ENCODE assay signal across 1 cellular context in the genomic region with DNA sequence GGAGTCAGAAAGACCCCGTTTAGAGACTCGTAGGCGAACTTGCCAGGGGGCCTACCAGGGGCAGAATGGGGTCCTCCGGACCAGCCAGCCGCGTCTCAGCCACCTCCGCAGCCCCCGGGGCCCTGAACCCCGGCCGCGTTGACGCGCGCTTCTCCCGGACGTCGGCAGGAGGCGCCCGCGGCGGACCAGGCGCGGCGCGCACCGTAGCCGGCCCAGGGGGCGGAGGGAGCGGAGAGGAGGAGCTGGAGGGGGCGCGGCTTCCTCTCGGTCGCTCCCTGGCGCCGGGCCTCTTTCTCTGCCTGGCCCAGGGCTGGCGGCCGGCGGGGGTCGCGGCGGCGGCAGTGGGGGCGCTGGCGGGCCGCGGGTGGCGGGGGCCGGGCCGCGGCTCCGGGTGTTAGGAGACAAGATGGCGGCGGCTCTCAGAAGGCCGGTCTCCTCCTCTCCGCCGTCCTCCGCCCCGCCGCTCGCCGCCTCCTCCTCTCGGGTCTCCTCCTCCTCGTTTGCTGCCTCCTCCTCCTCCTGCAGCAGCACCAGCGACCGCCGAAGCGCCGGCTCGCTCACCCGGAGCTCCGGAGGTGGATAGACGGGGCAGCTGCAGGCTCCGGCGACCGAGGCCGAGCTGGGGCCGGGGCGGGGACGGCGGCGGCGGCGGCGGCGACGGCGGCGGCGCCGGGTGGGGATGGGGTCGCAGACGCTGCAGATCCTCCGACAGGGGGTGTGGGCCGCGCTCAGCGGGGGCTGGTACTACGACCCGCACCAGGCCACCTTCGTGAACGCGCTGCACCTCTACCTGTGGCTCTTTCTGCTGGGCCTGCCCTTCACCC.
TF ChIP-seq lines count a peak whose summit lies in the region.

A gene (plus strand): TSS at position 288 of the 824 bp plus-strand sequence. CDS start 392 bp downstream, at position 680.

TF ChIP-seq in HepG2, 621 proteins besides CTCF, POLR2A, EP300 and RAD21 (continued from another document and continues in another):
- TF ChIP-seq ZNF777 (CRISPR knock-in tag; IDR thresholded peaks at IDR 0.05), result no peak
- TF ChIP-seq CCDC6 (CRISPR knock-in tag; IDR thresholded peaks at IDR 0.05), result no peak
- TF ChIP-seq FOSL1 (CRISPR knock-in tag; IDR thresholded peaks at IDR 0.05; ENCODE audit: borderline replicate concordance), result no peak
- no peak for TF ChIP-seq ZNF879 (CRISPR knock-in tag; IDR thresholded peaks at IDR 0.05)
- no peak for TF ChIP-seq ZNF737 (CRISPR knock-in tag; IDR thresholded peaks at IDR 0.05; ENCODE audit: borderline replicate concordance)
- TF ChIP-seq KDM6A (CRISPR knock-in tag; IDR thresholded peaks at IDR 0.05; ENCODE audit: low read depth), result no peak
- no peak for TF ChIP-seq FOSL2 (CRISPR knock-in tag; IDR thresholded peaks at IDR 0.05)
- TF ChIP-seq ZBTB7B (CRISPR knock-in tag; IDR thresholded peaks at IDR 0.05), result no peak; the same call in 1 of the 2 replicates
- TF ChIP-seq ZNF496 (CRISPR knock-in tag; IDR thresholded peaks at IDR 0.05; ENCODE audit: insufficient replicate concordance), result no peak
- TF ChIP-seq BCL6 (CRISPR knock-in tag; IDR thresholded peaks at IDR 0.05), result no peak
- TF ChIP-seq ZSCAN31 (CRISPR knock-in tag; IDR thresholded peaks at IDR 0.05; ENCODE audit: low read depth), result no peak; the same call in 1 of the 2 replicates
- TF ChIP-seq ZFAT (CRISPR knock-in tag; conservative IDR thresholded peaks at IDR 0.05), result no peak
- peak; percentile 71; the same call in 1 of the 2 replicates for TF ChIP-seq ZNF788 (CRISPR knock-in tag; IDR thresholded peaks at IDR 0.05; ENCODE audit: borderline replicate concordance)
- TF ChIP-seq ASH2L (IDR thresholded peaks at IDR 0.05; ENCODE audit: insufficient read length, low read depth, low read length), result no peak
- TF ChIP-seq, protein P1, sequence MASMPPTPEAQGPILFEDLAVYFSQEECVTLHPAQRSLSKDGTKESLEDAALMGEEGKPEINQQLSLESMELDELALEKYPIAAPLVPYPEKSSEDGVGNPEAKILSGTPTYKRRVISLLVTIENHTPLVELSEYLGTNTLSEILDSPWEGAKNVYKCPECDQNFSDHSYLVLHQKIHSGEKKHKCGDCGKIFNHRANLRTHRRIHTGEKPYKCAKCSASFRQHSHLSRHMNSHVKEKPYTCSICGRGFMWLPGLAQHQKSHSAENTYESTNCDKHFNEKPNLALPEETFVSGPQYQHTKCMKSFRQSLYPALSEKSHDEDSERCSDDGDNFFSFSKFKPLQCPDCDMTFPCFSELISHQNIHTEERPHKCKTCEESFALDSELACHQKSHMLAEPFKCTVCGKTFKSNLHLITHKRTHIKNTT (CRISPR knock-in tag; IDR thresholded peaks at IDR 0.05), result no peak
- TF ChIP-seq TMF1 (CRISPR knock-in tag; IDR thresholded peaks at IDR 0.05; ENCODE audit: low read depth), result no peak; the same call in 1 of the 2 replicates
- TF ChIP-seq RNF2 (conservative IDR thresholded peaks at IDR 0.05; ENCODE audit: low read depth), result no peak
- TF ChIP-seq GATAD2A (CRISPR knock-in tag; IDR thresholded peaks at IDR 0.05), result no peak; the same call in 1 of the 2 replicates
- no peak for TF ChIP-seq PAWR (CRISPR knock-in tag; IDR thresholded peaks at IDR 0.05; ENCODE audit: borderline replicate concordance)
- TF ChIP-seq, protein P2, sequence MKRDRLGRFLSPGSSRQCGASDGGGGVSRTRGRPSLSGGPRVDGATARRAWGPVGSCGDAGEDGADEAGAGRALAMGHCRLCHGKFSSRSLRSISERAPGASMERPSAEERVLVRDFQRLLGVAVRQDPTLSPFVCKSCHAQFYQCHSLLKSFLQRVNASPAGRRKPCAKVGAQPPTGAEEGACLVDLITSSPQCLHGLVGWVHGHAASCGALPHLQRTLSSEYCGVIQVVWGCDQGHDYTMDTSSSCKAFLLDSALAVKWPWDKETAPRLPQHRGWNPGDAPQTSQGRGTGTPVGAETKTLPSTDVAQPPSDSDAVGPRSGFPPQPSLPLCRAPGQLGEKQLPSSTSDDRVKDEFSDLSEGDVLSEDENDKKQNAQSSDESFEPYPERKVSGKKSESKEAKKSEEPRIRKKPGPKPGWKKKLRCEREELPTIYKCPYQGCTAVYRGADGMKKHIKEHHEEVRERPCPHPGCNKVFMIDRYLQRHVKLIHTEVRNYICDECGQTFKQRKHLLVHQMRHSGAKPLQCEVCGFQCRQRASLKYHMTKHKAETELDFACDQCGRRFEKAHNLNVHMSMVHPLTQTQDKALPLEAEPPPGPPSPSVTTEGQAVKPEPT (CRISPR knock-in tag; IDR thresholded peaks at IDR 0.05; ENCODE audit: low read depth), result no peak
- 0 out of 2 replicates have a peak, but pooled peaks have one; percentile 17 for TF ChIP-seq ZNF724P (CRISPR knock-in tag; IDR thresholded peaks at IDR 0.05; ENCODE audit: borderline replicate concordance)
- no peak for TF ChIP-seq AGO2 (optimal IDR thresholded peaks at IDR 0.05; ENCODE audit: low read depth, low read length)
- TF ChIP-seq ZNF549 (CRISPR knock-in tag; IDR thresholded peaks at IDR 0.05), result no peak
- no peak for TF ChIP-seq TBX3 (IDR thresholded peaks at IDR 0.05; ENCODE audit: borderline replicate concordance)
- no peak for TF ChIP-seq ZNF75D (CRISPR knock-in tag; IDR thresholded peaks at IDR 0.05; ENCODE audit: borderline replicate concordance)
- TF ChIP-seq ZNF329 (CRISPR knock-in tag; IDR thresholded peaks at IDR 0.05; ENCODE audit: low read depth), result no peak
- TF ChIP-seq ZNF264 (CRISPR knock-in tag; IDR thresholded peaks at IDR 0.05), result no peak
- TF ChIP-seq CENPX (CRISPR knock-in tag; IDR thresholded peaks at IDR 0.05), result no peak
- no peak for TF ChIP-seq ZNF3 (CRISPR knock-in tag; IDR thresholded peaks at IDR 0.05)
- no peak for TF ChIP-seq WIZ (CRISPR knock-in tag; IDR thresholded peaks at IDR 0.05)
- no peak for TF ChIP-seq ZFP36 (IDR thresholded peaks at IDR 0.05; ENCODE audit: borderline replicate concordance, low read depth, low read length, partially characterized antibody)
- TF ChIP-seq ZBTB20 (CRISPR knock-in tag; IDR thresholded peaks at IDR 0.05; ENCODE audit: borderline replicate concordance, low read depth), result no peak
- no peak for TF ChIP-seq ZBTB8A (CRISPR knock-in tag; IDR thresholded peaks at IDR 0.05; ENCODE audit: borderline replicate concordance, low read depth)
- no peak for TF ChIP-seq ZNF251 (CRISPR knock-in tag; IDR thresholded peaks at IDR 0.05)
- TF ChIP-seq NAIF1 (CRISPR knock-in tag; IDR thresholded peaks at IDR 0.05; ENCODE audit: borderline replicate concordance), result no peak
- peak; percentile 36 for TF ChIP-seq PHF5A (CRISPR knock-in tag; IDR thresholded peaks at IDR 0.05; ENCODE audit: low read depth, unreplicated experiment)
- no peak for TF ChIP-seq ZNF629 (CRISPR knock-in tag; conservative IDR thresholded peaks at IDR 0.05)
- TF ChIP-seq PCBP1 (IDR thresholded peaks at IDR 0.05; ENCODE audit: borderline replicate concordance, low read depth, low read length), result no peak
- TF ChIP-seq, protein P3, sequence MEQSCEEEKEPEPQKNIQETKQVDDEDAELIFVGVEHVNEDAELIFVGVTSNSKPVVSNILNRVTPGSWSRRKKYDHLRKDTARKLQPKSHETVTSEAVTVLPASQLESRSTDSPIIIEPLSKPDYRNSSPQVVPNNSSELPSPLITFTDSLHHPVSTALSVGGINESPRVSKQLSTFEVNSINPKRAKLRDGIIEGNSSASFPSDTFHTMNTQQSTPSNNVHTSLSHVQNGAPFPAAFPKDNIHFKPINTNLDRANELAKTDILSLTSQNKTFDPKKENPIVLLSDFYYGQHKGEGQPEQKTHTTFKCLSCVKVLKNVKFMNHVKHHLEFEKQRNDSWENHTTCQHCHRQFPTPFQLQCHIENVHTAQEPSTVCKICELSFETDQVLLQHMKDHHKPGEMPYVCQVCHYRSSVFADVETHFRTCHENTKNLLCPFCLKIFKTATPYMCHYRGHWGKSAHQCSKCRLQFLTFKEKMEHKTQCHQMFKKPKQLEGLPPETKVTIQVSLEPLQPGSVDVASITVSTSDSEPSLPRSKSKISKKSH (CRISPR knock-in tag; IDR thresholded peaks at IDR 0.05; ENCODE audit: borderline replicate concordance), result no peak
- TF ChIP-seq RBFOX2 (IDR thresholded peaks at IDR 0.05; ENCODE audit: low read depth, low read length), result peak; percentile 24; the same call in 1 of the 2 replicates
- TF ChIP-seq NFIC (IDR thresholded peaks at IDR 0.05; ENCODE audit: low read length), result no peak
- TF ChIP-seq, protein P4, sequence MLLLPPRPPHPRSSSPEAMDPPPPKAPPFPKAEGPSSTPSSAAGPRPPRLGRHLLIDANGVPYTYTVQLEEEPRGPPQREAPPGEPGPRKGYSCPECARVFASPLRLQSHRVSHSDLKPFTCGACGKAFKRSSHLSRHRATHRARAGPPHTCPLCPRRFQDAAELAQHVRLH (CRISPR knock-in tag; IDR thresholded peaks at IDR 0.05; ENCODE audit: borderline replicate concordance, low read depth), result peak; percentile 40; the same call in 1 of the 2 replicates
- TF ChIP-seq FIP1L1 (IDR thresholded peaks at IDR 0.05; ENCODE audit: borderline replicate concordance, insufficient read depth, low read depth, low read length), result no peak
- TF ChIP-seq, protein P5, sequence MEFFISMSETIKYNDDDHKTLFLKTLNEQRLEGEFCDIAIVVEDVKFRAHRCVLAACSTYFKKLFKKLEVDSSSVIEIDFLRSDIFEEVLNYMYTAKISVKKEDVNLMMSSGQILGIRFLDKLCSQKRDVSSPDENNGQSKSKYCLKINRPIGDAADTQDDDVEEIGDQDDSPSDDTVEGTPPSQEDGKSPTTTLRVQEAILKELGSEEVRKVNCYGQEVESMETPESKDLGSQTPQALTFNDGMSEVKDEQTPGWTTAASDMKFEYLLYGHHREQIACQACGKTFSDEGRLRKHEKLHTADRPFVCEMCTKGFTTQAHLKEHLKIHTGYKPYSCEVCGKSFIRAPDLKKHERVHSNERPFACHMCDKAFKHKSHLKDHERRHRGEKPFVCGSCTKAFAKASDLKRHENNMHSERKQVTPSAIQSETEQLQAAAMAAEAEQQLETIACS (CRISPR knock-in tag; IDR thresholded peaks at IDR 0.05), result no peak
- TF ChIP-seq, protein P6, sequence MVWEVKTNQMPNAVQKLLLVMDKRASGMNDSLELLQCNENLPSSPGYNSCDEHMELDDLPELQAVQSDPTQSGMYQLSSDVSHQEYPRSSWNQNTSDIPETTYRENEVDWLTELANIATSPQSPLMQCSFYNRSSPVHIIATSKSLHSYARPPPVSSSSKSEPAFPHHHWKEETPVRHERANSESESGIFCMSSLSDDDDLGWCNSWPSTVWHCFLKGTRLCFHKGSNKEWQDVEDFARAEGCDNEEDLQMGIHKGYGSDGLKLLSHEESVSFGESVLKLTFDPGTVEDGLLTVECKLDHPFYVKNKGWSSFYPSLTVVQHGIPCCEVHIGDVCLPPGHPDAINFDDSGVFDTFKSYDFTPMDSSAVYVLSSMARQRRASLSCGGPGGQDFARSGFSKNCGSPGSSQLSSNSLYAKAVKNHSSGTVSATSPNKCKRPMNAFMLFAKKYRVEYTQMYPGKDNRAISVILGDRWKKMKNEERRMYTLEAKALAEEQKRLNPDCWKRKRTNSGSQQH (CRISPR knock-in tag; IDR thresholded peaks at IDR 0.05; ENCODE audit: low read depth), result no peak
- TF ChIP-seq ZNF510 (CRISPR knock-in tag; IDR thresholded peaks at IDR 0.05; ENCODE audit: low read depth), result no peak
- TF ChIP-seq, protein P7, sequence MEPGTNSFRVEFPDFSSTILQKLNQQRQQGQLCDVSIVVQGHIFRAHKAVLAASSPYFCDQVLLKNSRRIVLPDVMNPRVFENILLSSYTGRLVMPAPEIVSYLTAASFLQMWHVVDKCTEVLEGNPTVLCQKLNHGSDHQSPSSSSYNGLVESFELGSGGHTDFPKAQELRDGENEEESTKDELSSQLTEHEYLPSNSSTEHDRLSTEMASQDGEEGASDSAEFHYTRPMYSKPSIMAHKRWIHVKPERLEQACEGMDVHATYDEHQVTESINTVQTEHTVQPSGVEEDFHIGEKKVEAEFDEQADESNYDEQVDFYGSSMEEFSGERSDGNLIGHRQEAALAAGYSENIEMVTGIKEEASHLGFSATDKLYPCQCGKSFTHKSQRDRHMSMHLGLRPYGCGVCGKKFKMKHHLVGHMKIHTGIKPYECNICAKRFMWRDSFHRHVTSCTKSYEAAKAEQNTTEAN (CRISPR knock-in tag; conservative IDR thresholded peaks at IDR 0.05), result no peak
- no peak for TF ChIP-seq KDM1A (CRISPR knock-in tag; IDR thresholded peaks at IDR 0.05)
- TF ChIP-seq KLF6 (CRISPR knock-in tag; IDR thresholded peaks at IDR 0.05), result no peak
- TF ChIP-seq, protein P8, sequence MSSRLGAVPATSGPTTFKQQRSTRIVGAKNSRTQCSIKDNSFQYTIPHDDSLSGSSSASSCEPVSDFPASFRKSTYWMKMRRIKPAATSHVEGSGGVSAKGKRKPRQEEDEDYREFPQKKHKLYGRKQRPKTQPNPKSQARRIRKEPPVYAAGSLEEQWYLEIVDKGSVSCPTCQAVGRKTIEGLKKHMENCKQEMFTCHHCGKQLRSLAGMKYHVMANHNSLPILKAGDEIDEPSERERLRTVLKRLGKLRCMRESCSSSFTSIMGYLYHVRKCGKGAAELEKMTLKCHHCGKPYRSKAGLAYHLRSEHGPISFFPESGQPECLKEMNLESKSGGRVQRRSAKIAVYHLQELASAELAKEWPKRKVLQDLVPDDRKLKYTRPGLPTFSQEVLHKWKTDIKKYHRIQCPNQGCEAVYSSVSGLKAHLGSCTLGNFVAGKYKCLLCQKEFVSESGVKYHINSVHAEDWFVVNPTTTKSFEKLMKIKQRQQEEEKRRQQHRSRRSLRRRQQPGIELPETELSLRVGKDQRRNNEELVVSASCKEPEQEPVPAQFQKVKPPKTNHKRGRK (CRISPR knock-in tag; IDR thresholded peaks at IDR 0.05), result no peak
- TF ChIP-seq FOXM1 (CRISPR knock-in tag; IDR thresholded peaks at IDR 0.05), result no peak
- TF ChIP-seq, protein P9, sequence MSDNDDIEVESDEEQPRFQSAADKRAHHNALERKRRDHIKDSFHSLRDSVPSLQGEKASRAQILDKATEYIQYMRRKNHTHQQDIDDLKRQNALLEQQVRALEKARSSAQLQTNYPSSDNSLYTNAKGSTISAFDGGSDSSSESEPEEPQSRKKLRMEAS (IDR thresholded peaks at IDR 0.05), result no peak; the same call in 1 of the 2 replicates
- no peak for TF ChIP-seq ZNF589 (CRISPR knock-in tag; conservative IDR thresholded peaks at IDR 0.05)
- TF ChIP-seq HOXA9 (CRISPR knock-in tag; IDR thresholded peaks at IDR 0.05; ENCODE audit: borderline replicate concordance), result no peak
- no peak for TF ChIP-seq MTF2 (CRISPR knock-in tag; IDR thresholded peaks at IDR 0.05; ENCODE audit: borderline replicate concordance)
- TF ChIP-seq CCAR2 (optimal IDR thresholded peaks at IDR 0.05; ENCODE audit: low read depth, low read length), result no peak
- TF ChIP-seq KDM2A (CRISPR knock-in tag; IDR thresholded peaks at IDR 0.05; ENCODE audit: borderline replicate concordance, low read depth), result peak; percentile 70
- TF ChIP-seq FOXP1 (IDR thresholded peaks at IDR 0.05), result no peak
- no peak for TF ChIP-seq FOXP1 (CRISPR knock-in tag; IDR thresholded peaks at IDR 0.05)
- TF ChIP-seq ZNF891 (CRISPR knock-in tag; IDR thresholded peaks at IDR 0.05), result no peak
- TF ChIP-seq, protein P10, sequence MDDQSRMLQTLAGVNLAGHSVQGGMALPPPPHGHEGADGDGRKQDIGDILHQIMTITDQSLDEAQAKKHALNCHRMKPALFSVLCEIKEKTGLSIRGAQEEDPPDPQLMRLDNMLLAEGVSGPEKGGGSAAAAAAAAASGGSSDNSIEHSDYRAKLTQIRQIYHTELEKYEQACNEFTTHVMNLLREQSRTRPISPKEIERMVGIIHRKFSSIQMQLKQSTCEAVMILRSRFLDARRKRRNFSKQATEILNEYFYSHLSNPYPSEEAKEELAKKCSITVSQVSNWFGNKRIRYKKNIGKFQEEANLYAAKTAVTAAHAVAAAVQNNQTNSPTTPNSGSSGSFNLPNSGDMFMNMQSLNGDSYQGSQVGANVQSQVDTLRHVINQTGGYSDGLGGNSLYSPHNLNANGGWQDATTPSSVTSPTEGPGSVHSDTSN (CRISPR knock-in tag; IDR thresholded peaks at IDR 0.05; ENCODE audit: borderline replicate concordance), result no peak
- TF ChIP-seq ZNF569 (CRISPR knock-in tag; IDR thresholded peaks at IDR 0.05; ENCODE audit: borderline replicate concordance), result no peak
